14 cellular contexts compared by ENCODE assay signal in genomic region chr10:103479135-103479534, GRCh38. TPM values are rescaled to one million over a fixed set of nuclear protein-coding genes. Genes with fewer than 3 reads are reported as not detected.
DNase-seq lines count a peak whose midpoint lies in the region; ATAC-seq, FAIRE-seq and TF ChIP-seq lines count a peak whose summit lies in the region.
"Had no signal": no experiment of that assay in that cellular context is flagged by ENCODE, and none has a peak within 500 bp of the region (broad histone marks: within the 10 kb centered on the region; RNA-seq: fewer than 3 reads in every experiment).

CALHM3 (minus strand) TSS chr10:103479240; CDS start chr10:103479032, 208 bp downstream.

- H3K4me3 ChIP-seq in epithelial cell of esophagus (ENCODE audit: low read length) (no peak within 1 kb of the TSS), small intestine (ENCODE audit: low read depth in 1 of 2, low read length in 2 of 2) (no peak within 1 kb of the TSS)
- H3K4me3 ChIP-seq: suprapubic skin had no signal

- no peak for FAIRE-seq in small intestine (lab: Jason Lieb, UNC)
- FAIRE-seq: D721Med had no signal

- 22 to 74% (median 40%) methylated on average over 7 of the region's 7 CpGs for WGBS in small intestine, 3 donors

- DNase-seq in ELR (ENCODE audit: low read depth) = peak; percentile 61
- DNase-seq in MV-4-11 (lab: John Stamatoyannopoulos, UW) = peak; percentile 7
- peak; percentile 51 for DNase-seq in epithelial cell of esophagus (ENCODE audit: low read depth)
- DNase-seq in small intestine = peak; percentile 25
- DNase-seq in NK-92 (lab: John Stamatoyannopoulos, UW; ENCODE audit: unreplicated experiment) = no peak
- no peak for DNase-seq in RPMI8226
- DNase-seq: activated CD4-positive, alpha-beta T cell treated with anti-CD3 and anti-CD28 coated beads for 48 hours; effector memory CD8-positive, alpha-beta T cell; NCI-H774 had no signal

- no peaks in the 10 kb centered on the region for H3K27me3 ChIP-seq in small intestine (ENCODE audit: control insufficient read depth in 2 of 2, insufficient read depth in 2 of 2, low read length in 2 of 2)
- H3K27me3 ChIP-seq: suprapubic skin had no signal

- no peaks in the 10 kb centered on the region for H3K4me1 ChIP-seq in small intestine (ENCODE audit: control insufficient read depth in 2 of 2, insufficient read depth in 1 of 2, low read depth in 1 of 2, low read length in 1 of 2)

- no peaks in the 10 kb centered on the region for H3K9me3 ChIP-seq in small intestine (ENCODE audit: control insufficient read depth, low read depth)
- H3K9me3 ChIP-seq: suprapubic skin had no signal

- TF ChIP-seq CTCF in epithelial cell of esophagus (IDR thresholded peaks at IDR 0.05; ENCODE audit: insufficient read depth, low read depth, low read length, missing control alignments) = no peak

- H3K27ac ChIP-seq in small intestine (ENCODE audit: low read depth in 1 of 2, low read length in 1 of 2) = no peak within 1 kb of the TSS
- H3K27ac ChIP-seq: suprapubic skin had no signal

- no peaks in the 10 kb centered on the region for H3K36me3 ChIP-seq in small intestine (ENCODE audit: control insufficient read depth in 2 of 2, insufficient read depth in 2 of 2, low read length in 2 of 2)
- H3K36me3 ChIP-seq: suprapubic skin had no signal

- ATAC-seq in HG03469 (IDR thresholded peaks at IDR 0.05; ENCODE audit: unreplicated experiment) = no peak
- ATAC-seq: effector memory CD8-positive, alpha-beta T cell; SK-N-SH treated with all-trans-retinoic acid at 6 μM for 48 hours had no signal

RNA-seq across cellular contexts. Expression of gene CALHM3, which starts in this region (rescaled TPM):
- not detected for polyA plus RNA-seq in small intestine
- polyA plus RNA-seq: neural cell had no signal

Comparison
In these comparisons a context has a peak if more than half of its experiments do, and no peak if none do; other contexts are left out.
1. Peak in DNase-seq in small intestine; RNA of the gene not detected or under 1 TPM.
2. DNase-seq: peak in ELR (single experiment), MV-4-11 (single experiment) and epithelial cell of esophagus (single experiment); none in NK-92 (single experiment) and RPMI8226 (single experiment).